In genomic region chr11:78076733-78077403, GRCh38 we compare ENCODE assay signal across 13 cellular contexts. TPM values are rescaled to one million over a fixed set of nuclear protein-coding genes. Genes with fewer than 3 reads are reported as not detected.
DNase-seq lines count a peak whose midpoint lies in the region; ATAC-seq and TF ChIP-seq lines count a peak whose summit lies in the region.
"Had no signal": no experiment of that assay in that cellular context is flagged by ENCODE, and none has a peak within 500 bp of the region (broad histone marks: within the 10 kb centered on the region; RNA-seq: fewer than 3 reads in every experiment).

No MANE protein-coding gene starts in this region.

- no peak overlapping the region for H3K4me3 ChIP-seq in CD8-positive, alpha-beta T cell (ENCODE audit: low read depth, low read length)

- CTCF ChIA-PET in CD8-positive, alpha-beta T cell (lab: Charles Lee) = interaction anchor here (2.0 kb wide), 1 partner anchor 31 kb away, joined by 9 read pairs; no protein-coding TSS in a partner anchor

- POLR2A ChIA-PET in CD8-positive, alpha-beta T cell (lab: Charles Lee) = interaction anchor here (1.2 kb wide), 1 partner anchor 63 kb away, joined by 3 read pairs; the partner anchor contains the start of gene ALG8
- POLR2A ChIA-PET in naive thymus-derived CD8-positive, alpha-beta T cell (lab: Charles Lee) = no interaction called here

- ATAC-seq in CD8-positive, alpha-beta T cell = no peak
- ATAC-seq in naive thymus-derived CD8-positive, alpha-beta T cell = no peak
- ATAC-seq in HG03439 (IDR thresholded peaks at IDR 0.05; ENCODE audit: unreplicated experiment) (no peak), left lobe of liver (no peak)

- intact Hi-C loops in CD8-positive, alpha-beta T cell (cut with DNase I, micrococcal nuclease) = loop anchor here (1.0 to 10.0 kb wide), 2 partner anchors 42 to 488 kb away; no protein-coding TSS in a partner anchor
- intact Hi-C loops in activated T-helper 2 cell treated with anti-CD3 and anti-CD28 coated beads, Interferon-gamma antibody, Interleukin-2, Interleukin-4, amounts not matched to agents 10 μg/mL and 5 μg/mL and 100 μg/mL, durations not matched to agents 14 hours and 24 hours and 36 hours (cut with micrococcal nuclease) = loop anchor here (10.0 kb wide), 1 partner anchor 348 kb away; no protein-coding TSS in a partner anchor

- H3K4me1 ChIP-seq in CD8-positive, alpha-beta T cell (ENCODE audit: insufficient read depth, low read length) = peaks cover 56% of the 10 kb centered on the region

- TF ChIP-seq CTCF in CD8-positive, alpha-beta T cell (IDR thresholded peaks at IDR 0.05) = no peak

- peaks cover 68% of the 10 kb centered on the region for H3K4me1 Mint-ChIP-seq in CD8-positive, alpha-beta T cell (ENCODE audit: low read depth)
- peaks cover 37 to 47% (median 39%) of the 10 kb centered on the region in 3 donors for H3K4me1 Mint-ChIP-seq in IgD-negative memory B cell
- peaks cover 43% of the 10 kb centered on the region for H3K4me1 Mint-ChIP-seq in activated T-helper 2 cell treated with anti-CD3 and anti-CD28 coated beads, Interferon-gamma antibody, Interleukin-2, Interleukin-4, amounts not matched to agents 10 μg/mL and 5 μg/mL and 100 μg/mL, durations not matched to agents 14 hours and 24 hours and 36 hours (ENCODE audit: low read depth)
- peaks cover 33 to 73% (median 62%) of the 10 kb centered on the region in 4 donors for H3K4me1 Mint-ChIP-seq in naive thymus-derived CD8-positive, alpha-beta T cell

- peaks cover 29% of the 10 kb centered on the region for H3K36me3 Mint-ChIP-seq in CD8-positive, alpha-beta T cell
- H3K36me3 Mint-ChIP-seq in IgD-negative memory B cell = no peaks in the 10 kb centered on the region
- H3K36me3 Mint-ChIP-seq in activated T-helper 2 cell treated with anti-CD3 and anti-CD28 coated beads, Interferon-gamma antibody, Interleukin-2, Interleukin-4, amounts not matched to agents 10 μg/mL and 5 μg/mL and 100 μg/mL, durations not matched to agents 14 hours and 24 hours and 36 hours (ENCODE audit: low read depth) = peaks cover 34% of the 10 kb centered on the region
- peaks cover 0 to 23% (median 0%) of the 10 kb centered on the region in 3 donors for H3K36me3 Mint-ChIP-seq in naive thymus-derived CD8-positive, alpha-beta T cell

- no peak overlapping the region for H3K27ac ChIP-seq in CD8-positive, alpha-beta T cell (ENCODE audit: low read depth, low read length)

- H3K36me3 ChIP-seq in CD8-positive, alpha-beta T cell (ENCODE audit: insufficient read depth, low read length) = peaks cover 11% of the 10 kb centered on the region

- H3K27me3 ChIP-seq in CD8-positive, alpha-beta T cell (ENCODE audit: insufficient read depth, low read length) = no peaks in the 10 kb centered on the region

- H3K9me3 ChIP-seq in CD8-positive, alpha-beta T cell (ENCODE audit: low read length) = no peaks in the 10 kb centered on the region

- no peaks in the 10 kb centered on the region for H3K9me3 Mint-ChIP-seq in CD8-positive, alpha-beta T cell
- no peaks in the 10 kb centered on the region for H3K9me3 Mint-ChIP-seq in IgD-negative memory B cell
- no peaks in the 10 kb centered on the region for H3K9me3 Mint-ChIP-seq in activated T-helper 2 cell treated with anti-CD3 and anti-CD28 coated beads, Interferon-gamma antibody, Interleukin-2, Interleukin-4, amounts not matched to agents 10 μg/mL and 5 μg/mL and 100 μg/mL, durations not matched to agents 14 hours and 24 hours and 36 hours
- no peaks in the 10 kb centered on the region for H3K9me3 Mint-ChIP-seq in naive thymus-derived CD8-positive, alpha-beta T cell
- H3K9me3 Mint-ChIP-seq: dendritic cell treated with granulocyte-macrophage colony-stimulating factor and Interleukin-4, amounts not matched to agents 40 ng/mL and 50 ng/mL, for 4 days had no signal

- DNase-seq in CD8-positive, alpha-beta T cell = no peak
- no peak for DNase-seq in activated T-helper 2 cell treated with anti-CD3 and anti-CD28 coated beads, Interferon-gamma antibody, Interleukin-2, Interleukin-4, amounts not matched to agents 10 μg/mL and 5 μg/mL and 100 μg/mL, durations not matched to agents 14 hours and 24 hours and 36 hours (ENCODE audit: low spot score)
- DNase-seq in naive thymus-derived CD8-positive, alpha-beta T cell = no peak
- DNase-seq in NCI-H1048 (lab: John Stamatoyannopoulos, UW) (no peak), left lobe of liver (ENCODE audit: low spot score) (no peak)
- DNase-seq: activated CD4-positive, alpha-beta T cell treated with anti-CD3 and anti-CD28 coated beads for 48 hours; NCI-H187 treated with DMSO at 0.1 percent for 48 hours; retina; stimulated activated CD4-positive, alpha-beta T cell treated with anti-CD3 and anti-CD28 coated beads, Interleukin-4, amount 100 ng/mL, for 4 hours had no signal

- no peak overlapping the region for H3K27ac Mint-ChIP-seq in CD8-positive, alpha-beta T cell
- peak overlapping the region in 1 of 3 donors; percentile 1 for H3K27ac Mint-ChIP-seq in IgD-negative memory B cell
- no peak overlapping the region for H3K27ac Mint-ChIP-seq in activated T-helper 2 cell treated with anti-CD3 and anti-CD28 coated beads, Interferon-gamma antibody, Interleukin-2, Interleukin-4, amounts not matched to agents 10 μg/mL and 5 μg/mL and 100 μg/mL, durations not matched to agents 14 hours and 24 hours and 36 hours
- H3K27ac Mint-ChIP-seq in naive thymus-derived CD8-positive, alpha-beta T cell = peak overlapping the region; percentile 4 to 94 (median 32)
- H3K27ac Mint-ChIP-seq: dendritic cell treated with granulocyte-macrophage colony-stimulating factor and Interleukin-4, amounts not matched to agents 40 ng/mL and 50 ng/mL, for 4 days had no signal

- peak overlapping the region; percentile 0 for H3K4me3 Mint-ChIP-seq in CD8-positive, alpha-beta T cell
- H3K4me3 Mint-ChIP-seq in IgD-negative memory B cell = peak overlapping the region in 3 of 4 donors; percentile 9 to 27 (median 18)
- peak overlapping the region; percentile 0 for H3K4me3 Mint-ChIP-seq in activated T-helper 2 cell treated with anti-CD3 and anti-CD28 coated beads, Interferon-gamma antibody, Interleukin-2, Interleukin-4, amounts not matched to agents 10 μg/mL and 5 μg/mL and 100 μg/mL, durations not matched to agents 14 hours and 24 hours and 36 hours (ENCODE audit: low read depth)
- H3K4me3 Mint-ChIP-seq in naive thymus-derived CD8-positive, alpha-beta T cell = peak overlapping the region; percentile 1 to 95 (median 32)
- H3K4me3 Mint-ChIP-seq: dendritic cell treated with granulocyte-macrophage colony-stimulating factor and Interleukin-4, amounts not matched to agents 40 ng/mL and 50 ng/mL, for 4 days had no signal

- H3K27me3 Mint-ChIP-seq in CD8-positive, alpha-beta T cell (ENCODE audit: low read depth) = no peaks in the 10 kb centered on the region
- H3K27me3 Mint-ChIP-seq in IgD-negative memory B cell = no peaks in the 10 kb centered on the region
- H3K27me3 Mint-ChIP-seq in activated T-helper 2 cell treated with anti-CD3 and anti-CD28 coated beads, Interferon-gamma antibody, Interleukin-2, Interleukin-4, amounts not matched to agents 10 μg/mL and 5 μg/mL and 100 μg/mL, durations not matched to agents 14 hours and 24 hours and 36 hours (ENCODE audit: low read depth) = no peaks in the 10 kb centered on the region
- H3K27me3 Mint-ChIP-seq in naive thymus-derived CD8-positive, alpha-beta T cell = no peaks in the 10 kb centered on the region
- H3K27me3 Mint-ChIP-seq: dendritic cell treated with granulocyte-macrophage colony-stimulating factor and Interleukin-4, amounts not matched to agents 40 ng/mL and 50 ng/mL, for 4 days had no signal

RNA-seq across cellular contexts. Expression of gene NDUFC2, which starts 2.8 kb away (rescaled TPM):
- 10 to 100 TPM; 72.2 to 76.3 TPM for total RNA-seq in CD8-positive, alpha-beta T cell
- 174 TPM for polyA plus RNA-seq in IgD-negative memory B cell
- 208 and 215 TPM in 2 replicates for total RNA-seq in activated T-helper 2 cell treated with anti-CD3 and anti-CD28 coated beads, Interferon-gamma antibody, Interleukin-2, Interleukin-4, amounts not matched to agents 10 μg/mL and 5 μg/mL and 100 μg/mL, durations not matched to agents 14 hours and 24 hours and 36 hours
- total RNA-seq in naive thymus-derived CD8-positive, alpha-beta T cell = 10 to 100 TPM; 71.4 to 77.7 TPM
- polyA plus RNA-seq in naive thymus-derived CD8-positive, alpha-beta T cell = 100 to 1,000 TPM; 158 to 206 (median 163) TPM
- 210 TPM for total RNA-seq in left lobe of liver

RNA-seq across cellular contexts. Expression of gene THRSP, which starts 13.2 kb away (rescaled TPM):
- total RNA-seq in CD8-positive, alpha-beta T cell = not detected
- polyA plus RNA-seq in IgD-negative memory B cell = not detected
- total RNA-seq in activated T-helper 2 cell treated with anti-CD3 and anti-CD28 coated beads, Interferon-gamma antibody, Interleukin-2, Interleukin-4, amounts not matched to agents 10 μg/mL and 5 μg/mL and 100 μg/mL, durations not matched to agents 14 hours and 24 hours and 36 hours = not detected in 2 replicates
- total RNA-seq in naive thymus-derived CD8-positive, alpha-beta T cell = not detected
- polyA plus RNA-seq in naive thymus-derived CD8-positive, alpha-beta T cell = not detected
- 48.6 TPM for total RNA-seq in left lobe of liver
- total RNA-seq: mucosa of gallbladder had no signal

RNA-seq across cellular contexts. Expression of gene KCTD14, which starts 53.8 kb away (rescaled TPM):
- total RNA-seq in CD8-positive, alpha-beta T cell = under 1 TPM in 1 of 2 experiments, not detected in 1; 0.19 TPM
- 0.30 TPM for polyA plus RNA-seq in IgD-negative memory B cell
- 0.23 and 0.34 TPM in 2 replicates for total RNA-seq in activated T-helper 2 cell treated with anti-CD3 and anti-CD28 coated beads, Interferon-gamma antibody, Interleukin-2, Interleukin-4, amounts not matched to agents 10 μg/mL and 5 μg/mL and 100 μg/mL, durations not matched to agents 14 hours and 24 hours and 36 hours
- total RNA-seq in naive thymus-derived CD8-positive, alpha-beta T cell = under 1 TPM in 1 of 2 experiments, not detected in 1; 0.36 TPM
- under 1 TPM in 2 of 3 donors, not detected in 1; 0.13 to 0.33 TPM for polyA plus RNA-seq in naive thymus-derived CD8-positive, alpha-beta T cell
- 4.1 TPM for total RNA-seq in left lobe of liver

Comparison
In these comparisons a context has a peak if more than half of its experiments do, and no peak if none do; other contexts are left out.
1. H3K27ac Mint-ChIP-seq: peak in naive thymus-derived CD8-positive, alpha-beta T cell (10 of 10); none in CD8-positive, alpha-beta T cell (single experiment) and activated T-helper 2 cell treated with anti-CD3 and anti-CD28 coated beads, Interferon-gamma antibody, Interleukin-2, Interleukin-4, amounts not matched to agents 10 μg/mL and 5 μg/mL and 100 μg/mL, durations not matched to agents 14 hours and 24 hours and 36 hours (single experiment).
2. RNA of gene THRSP, which starts 13.2 kb away (total RNA-seq): 48.6 TPM in left lobe of liver (single experiment); not detected in CD8-positive, alpha-beta T cell, not detected in activated T-helper 2 cell treated with anti-CD3 and anti-CD28 coated beads, Interferon-gamma antibody, Interleukin-2, Interleukin-4, amounts not matched to agents 10 μg/mL and 5 μg/mL and 100 μg/mL, durations not matched to agents 14 hours and 24 hours and 36 hours and not detected in naive thymus-derived CD8-positive, alpha-beta T cell; every median in the first group is over 10 times any median in the second.
3. Peak in every context shown above with its lines, with median percentiles within 50 percentile points of each other: H3K4me3 Mint-ChIP-seq.